8 cellular contexts compared by ENCODE assay signal in the genomic region with DNA sequence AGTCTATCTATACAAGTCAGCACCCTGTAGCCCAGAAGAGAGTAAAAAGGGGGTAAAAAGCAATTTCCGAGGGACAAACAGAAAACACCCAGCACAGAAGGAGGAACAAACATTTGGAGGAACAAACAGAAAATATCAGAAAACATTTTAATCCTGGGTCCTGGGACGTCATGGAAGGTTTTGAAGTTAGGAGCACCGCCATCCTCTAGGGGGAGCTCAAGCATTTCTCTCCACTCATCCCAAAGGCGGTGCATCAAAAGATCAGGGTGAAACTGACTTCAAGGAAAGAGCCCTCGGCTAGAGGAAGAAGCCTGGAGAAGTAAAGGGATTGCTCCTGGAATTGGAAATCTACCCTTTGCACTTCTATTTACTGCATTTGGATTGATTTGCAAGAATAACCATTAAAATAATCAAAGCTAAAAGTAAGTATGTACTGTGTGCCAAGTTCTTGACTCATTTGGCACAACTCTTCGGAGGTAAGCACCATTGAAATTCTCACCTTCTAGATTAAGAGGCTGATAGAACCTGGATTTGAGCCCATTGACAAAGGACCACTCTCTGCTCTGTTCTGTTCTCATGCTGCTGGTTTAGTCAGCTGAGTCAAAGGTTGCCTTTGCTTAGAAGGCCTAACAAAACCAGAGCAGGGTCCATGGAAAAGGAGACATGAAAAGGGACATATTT. TPM values are rescaled to one million over a fixed set of nuclear protein-coding genes. Genes with fewer than 3 reads are reported as not detected.
DNase-seq lines count a peak whose midpoint lies in the region; ATAC-seq lines count a peak whose summit lies in the region.

No MANE protein-coding gene starts in this region.

- POLR2A ChIA-PET in CD8-positive, alpha-beta memory T cell (lab: Charles Lee): interaction anchor here (0.5 kb wide), 1 partner anchor 768 kb away, joined by 6 read pairs; no protein-coding TSS in a partner anchor

- H3K27ac Mint-ChIP-seq in CD8-positive, alpha-beta memory T cell: peak overlapping the region in 2 of 8 donors; percentile 12 to 39

- H3K27ac ChIP-seq in CD8-positive, alpha-beta memory T cell (ENCODE audit: low read depth, low read length): no peak overlapping the region

- no peaks in the 10 kb centered on the region for H3K9me3 Mint-ChIP-seq in CD8-positive, alpha-beta memory T cell

- CTCF ChIA-PET in CD8-positive, alpha-beta memory T cell (lab: Charles Lee): interaction anchor here (0.9 to 8.3 kb wide), 17 partner anchors 18 to 1311 kb away, joined by 3 to 50 read pairs (median 3); no protein-coding TSS in a partner anchor

- H3K27me3 ChIP-seq in CD8-positive, alpha-beta memory T cell (ENCODE audit: insufficient read depth, low read length, poor library complexity, severe bottlenecking): no peaks in the 10 kb centered on the region

- H3K4me3 Mint-ChIP-seq in CD8-positive, alpha-beta memory T cell: no peak overlapping the region

- H3K4me1 ChIP-seq in CD8-positive, alpha-beta memory T cell (ENCODE audit: insufficient read depth, low read length): peaks cover 6% of the 10 kb centered on the region

- H3K27me3 Mint-ChIP-seq in CD8-positive, alpha-beta memory T cell: peaks cover 0 to 2% of the 10 kb centered on the region in 2 donors

- H3K36me3 ChIP-seq in CD8-positive, alpha-beta memory T cell (ENCODE audit: insufficient read depth, low read length): no peaks in the 10 kb centered on the region

- peak; percentile 34 to 68 (median 56) for DNase-seq in CD8-positive, alpha-beta memory T cell
- DNase-seq in NCI-H526 (lab: John Stamatoyannopoulos, UW): peak; percentile 6 to 86
- peak; percentile 61 for DNase-seq in activated CD4-positive, alpha-beta T cell treated with anti-CD3 and anti-CD28 coated beads, Interleukin-2, amount 50 U/mL, for 1 hour
- DNase-seq in dermis blood vessel endothelial cell: peak; percentile 92
- DNase-seq in lung microvascular endothelial cell (ENCODE audit: low read depth in 2 of 2): peak; percentile 86 to 92
- DNase-seq in stimulated activated CD8-positive, alpha-beta memory T cell treated with anti-CD3 and anti-CD28 coated beads, Interleukin-4, amount 100 ng/mL, for 4 hours (ENCODE audit: low read depth in 2 of 2, low spot score in 1 of 2): peak; percentile 14 to 41

- no peaks in the 10 kb centered on the region for H3K9me3 ChIP-seq in CD8-positive, alpha-beta memory T cell (ENCODE audit: low read length)

- ATAC-seq in GM19397 (IDR thresholded peaks at IDR 0.05; ENCODE audit: unreplicated experiment) (peak; percentile 79), HG03457 (IDR thresholded peaks at IDR 0.05; ENCODE audit: unreplicated experiment) (peak; percentile 71)

- peaks cover 0 to 3% (median 0%) of the 10 kb centered on the region in 3 donors for H3K36me3 Mint-ChIP-seq in CD8-positive, alpha-beta memory T cell

- H3K4me3 ChIP-seq in CD8-positive, alpha-beta memory T cell (ENCODE audit: low read length): no peak overlapping the region

- peaks cover 5 to 7% (median 6%) of the 10 kb centered on the region in 3 donors for H3K4me1 Mint-ChIP-seq in CD8-positive, alpha-beta memory T cell

RNA-seq across cellular contexts. Expression of a gene that starts 17.2 kb away (rescaled TPM):
- total RNA-seq in CD8-positive, alpha-beta memory T cell: 10 to 100 TPM; 21.8 to 22.6 TPM
- 38.9 TPM for polyA plus RNA-seq in CD8-positive, alpha-beta memory T cell
- total RNA-seq in dermis blood vessel endothelial cell (17.9 and 25.2 TPM in 2 replicates), lung microvascular endothelial cell (13.1 and 14.6 TPM in 2 replicates)

RNA-seq across cellular contexts. Expression of a gene that starts 18.5 kb away (rescaled TPM):
- total RNA-seq in CD8-positive, alpha-beta memory T cell: 1 to 10 TPM; 5.8 to 6.5 TPM
- polyA plus RNA-seq in CD8-positive, alpha-beta memory T cell: 5.3 TPM
- 18.5 and 19.3 TPM in 2 replicates for total RNA-seq in dermis blood vessel endothelial cell
- 9.7 and 14.4 TPM in 2 replicates for total RNA-seq in lung microvascular endothelial cell

Comparison
In these comparisons a context has a peak if more than half of its experiments do, and no peak if none do; other contexts are left out.
1. DNase-seq: peak in every context shown above with its lines; median percentile 92 in dermis blood vessel endothelial cell; 89 in lung microvascular endothelial cell; 61 in activated CD4-positive, alpha-beta T cell treated with anti-CD3 and anti-CD28 coated beads, Interleukin-2, amount 50 U/mL, for 1 hour; 56 in CD8-positive, alpha-beta memory T cell; 46 in NCI-H526; 28 in stimulated activated CD8-positive, alpha-beta memory T cell treated with anti-CD3 and anti-CD28 coated beads, Interleukin-4, amount 100 ng/mL, for 4 hours.